ENCODE assay signal across 24 cellular contexts in genomic region chr4:119132306-119132705, GRCh38. TPM values are rescaled to one million over a fixed set of nuclear protein-coding genes. Genes with fewer than 3 reads are reported as not detected.
A peak's percentile ranks its signal among the peaks of the same experiment; 100 is the strongest.
DNase-seq lines count a peak whose midpoint lies in the region; ATAC-seq and TF ChIP-seq lines count a peak whose summit lies in the region.
"Had no signal": no experiment of that assay in that cellular context is flagged by ENCODE, and none has a peak within 500 bp of the region (broad histone marks: within the 10 kb centered on the region; RNA-seq: fewer than 3 reads in every experiment).

No MANE protein-coding gene starts in this region.

- H2BK5ac ChIP-seq in mesendoderm (ENCODE audit: low read length): no peak overlapping the region

- H2BK120ac ChIP-seq in mesendoderm (ENCODE audit: low read depth, low read length): no peak overlapping the region

- H4K20me1 ChIP-seq in hepatocyte (ENCODE audit: insufficient read depth, poor library complexity, severe bottlenecking): no peaks in the 10 kb centered on the region

- H3K4me1 ChIP-seq in heart left ventricle (peaks cover 0 to 47% (median 17%) of the 10 kb centered on the region in 12 donors), hepatocyte (ENCODE audit: insufficient read depth) (peaks cover 13% of the 10 kb centered on the region), thyroid gland (peaks cover 0 to 3% of the 10 kb centered on the region in 2 donors), upper lobe of right lung (peaks cover 5% of the 10 kb centered on the region), mesendoderm (ENCODE audit: control insufficient read depth, low read depth, low read length) (no peaks in the 10 kb centered on the region)
- H3K4me1 ChIP-seq: colonic mucosa, parathyroid adenoma, spleen had no signal

- H3K36me3 ChIP-seq in heart left ventricle (no peaks in the 10 kb centered on the region), hepatocyte (replicated peaks; ENCODE audit: insufficient read depth, low read depth) (no peaks in the 10 kb centered on the region), thyroid gland (no peaks in the 10 kb centered on the region), upper lobe of right lung (no peaks in the 10 kb centered on the region), mesendoderm (ENCODE audit: control insufficient read depth, insufficient read depth, low read length) (no peaks in the 10 kb centered on the region)
- H3K36me3 ChIP-seq: colonic mucosa, spleen had no signal

- H3K56ac ChIP-seq in mesendoderm (ENCODE audit: low read length): no peak overlapping the region

- intact Hi-C loops in heart left ventricle (cut with DNase I): loop anchor here in 4 of 10 donors (10.0 kb wide), 2 partner anchors 88 to 388 kb away; no protein-coding TSS in a partner anchor
- intact Hi-C loops in Right ventricle myocardium superior (cut with DNase I): loop anchor here (10.0 kb wide), 1 partner anchor 88 kb away; no protein-coding TSS in a partner anchor
- intact Hi-C loops in thyroid gland (cut with DNase I): no loop called here
- intact Hi-C loops in upper lobe of right lung (cut with DNase I): no loop called here

- DNase-seq in heart left ventricle (no peak), Right ventricle myocardium superior (no peak), cardiac fibroblast (ENCODE audit: low read depth in 2 of 2) (peak; percentile 46 to 71), hepatocyte (ENCODE audit: low spot score) (no peak), thyroid gland (no peak), upper lobe of right lung (no peak), mesendoderm (no peak)
- DNase-seq: activated CD4-positive, alpha-beta T cell treated with anti-CD3 and anti-CD28 coated beads, Interleukin-2, amount 50 U/mL, for 4 hours; activated naive CD4-positive, alpha-beta T cell treated with Interleukin-2 at 50 U/mL for 16 hours; C1 segment of cervical spinal cord; colonic mucosa; DMS 273 treated with DMSO at 0.1 percent for 48 hours; MV-4-11; naive B cell; NCI-H2029 treated with DMSO at 0.1 percent for 48 hours; SHP77; spleen; T-helper 1 cell had no signal

- 66 to 73% (median 70%) methylated on average over 5 of the region's 5 CpGs for WGBS in heart left ventricle, 4 donors
- whole genome bisulfite sequencing in hepatocyte (ENCODE audit: low lambda C conversion rate, missing lambda C conversion rate): 89% methylated on average over 5 of the region's 5 CpGs
- WGBS in thyroid gland, 2 donors: 74 to 79% methylated on average over 5 of the region's 5 CpGs
- WGBS in mesendoderm (ENCODE audit: extremely low coverage, insufficient coverage, low lambda C conversion rate): no CpG with 5 or more reads among the region's 5 CpGs

- no peak overlapping the region for H3K4ac ChIP-seq in mesendoderm (ENCODE audit: low read depth, low read length)

- ATAC-seq in heart left ventricle (peak in 1 of 4 donors; percentile 24), Right ventricle myocardium superior (ENCODE audit: poor library complexity) (no peak), upper lobe of right lung (no peak), GM19351 (IDR thresholded peaks at IDR 0.05; ENCODE audit: unreplicated experiment) (no peak)
- ATAC-seq: K562 had no signal

- no peaks in the 10 kb centered on the region for H3K79me2 ChIP-seq in hepatocyte
- no peaks in the 10 kb centered on the region for H3K79me2 ChIP-seq in mesendoderm (ENCODE audit: control insufficient read depth, insufficient read depth, low read length)
- H3K79me2 ChIP-seq: parathyroid adenoma had no signal

- no peak overlapping the region for H4K5ac ChIP-seq in mesendoderm (ENCODE audit: low read length)

- TF ChIP-seq CTCF in heart left ventricle (IDR thresholded peaks at IDR 0.05) (no peak), cardiac fibroblast (IDR thresholded peaks at IDR 0.05; ENCODE audit: low read depth, low read length) (no peak), hepatocyte (IDR thresholded peaks at IDR 0.05; ENCODE audit: poor library complexity) (no peak), thyroid gland (IDR thresholded peaks at IDR 0.05) (no peak), upper lobe of right lung (IDR thresholded peaks at IDR 0.05) (no peak)

- no peaks in the 10 kb centered on the region for H3K27me3 ChIP-seq in heart left ventricle
- H3K27me3 ChIP-seq in hepatocyte: no peaks in the 10 kb centered on the region
- H3K27me3 ChIP-seq in thyroid gland: no peaks in the 10 kb centered on the region
- no peaks in the 10 kb centered on the region for H3K27me3 ChIP-seq in upper lobe of right lung
- H3K27me3 ChIP-seq in mesendoderm (ENCODE audit: insufficient read depth, low read length, poor library complexity): no peaks in the 10 kb centered on the region
- H3K27me3 ChIP-seq: colonic mucosa, spleen had no signal

- H2BK15ac ChIP-seq in mesendoderm (replicated peaks; ENCODE audit: low read depth): no peak overlapping the region

- peak overlapping the region; percentile 11 for H2AFZ ChIP-seq in hepatocyte
- H2AFZ ChIP-seq: parathyroid adenoma had no signal

- no peaks in the 10 kb centered on the region for H3K9me2 ChIP-seq in hepatocyte (replicated peaks; ENCODE audit: insufficient read depth)

- H3K9ac ChIP-seq in mesendoderm (ENCODE audit: low read length): no peak overlapping the region
- H3K9ac ChIP-seq: parathyroid adenoma had no signal

- no peaks in the 10 kb centered on the region for H3K79me1 ChIP-seq in mesendoderm (ENCODE audit: low read length)

- H3K9me3 ChIP-seq in heart left ventricle: no peaks in the 10 kb centered on the region
- no peaks in the 10 kb centered on the region for H3K9me3 ChIP-seq in hepatocyte (ENCODE audit: low read depth)
- H3K9me3 ChIP-seq in thyroid gland: no peaks in the 10 kb centered on the region
- H3K9me3 ChIP-seq in upper lobe of right lung: no peaks in the 10 kb centered on the region
- H3K9me3 ChIP-seq: colonic mucosa, spleen had no signal

- no peak overlapping the region for H4K8ac ChIP-seq in mesendoderm (ENCODE audit: low read depth, low read length)

- H3K4me2 ChIP-seq in hepatocyte (no peak overlapping the region), mesendoderm (ENCODE audit: low read length) (no peak overlapping the region)

- H2AK5ac ChIP-seq in mesendoderm (ENCODE audit: low read length): no peak overlapping the region

- H3K4me3 ChIP-seq in heart left ventricle: no peak overlapping the region
- no peak overlapping the region for H3K4me3 ChIP-seq in cardiac fibroblast (replicated peaks in 1 of 2; ENCODE audit: low read depth in 2 of 2, low read length in 2 of 2)
- no peak overlapping the region for H3K4me3 ChIP-seq in hepatocyte
- no peak overlapping the region for H3K4me3 ChIP-seq in thyroid gland (replicated peaks in 1 of 3)
- H3K4me3 ChIP-seq in upper lobe of right lung: no peak overlapping the region
- no peak overlapping the region for H3K4me3 ChIP-seq in mesendoderm (ENCODE audit: low read length)
- H3K4me3 ChIP-seq: colonic mucosa, K562, lung, spleen had no signal

- no peak overlapping the region for H3K18ac ChIP-seq in mesendoderm (ENCODE audit: low read length)

- TF ChIP-seq POLR2A in heart left ventricle (IDR thresholded peaks at IDR 0.05) (no peak), thyroid gland (IDR thresholded peaks at IDR 0.05) (no peak)

- H3K27ac ChIP-seq in heart left ventricle (peak overlapping the region; percentile 8 to 98 (median 78)), hepatocyte (no peak overlapping the region), thyroid gland (peak overlapping the region in 2 of 3 donors; percentile 23 to 41), upper lobe of right lung (no peak overlapping the region), mesendoderm (ENCODE audit: low read depth, low read length) (no peak overlapping the region)
- H3K27ac ChIP-seq: colonic mucosa, parathyroid adenoma, spleen, VCaP had no signal

- H3K23ac ChIP-seq in mesendoderm (ENCODE audit: low read length): no peak overlapping the region

RNA-seq across cellular contexts. Expression of gene MYOZ2, which starts 3.3 kb away (rescaled TPM):
- total RNA-seq in heart left ventricle (1,000 to 10,000 TPM in 1 of 9 donors, 100 to 1,000 TPM in 8; 466 to 1,072 (median 885) TPM), Right ventricle myocardium superior (705 TPM), hepatocyte (0.10 and 0.16 TPM in 2 replicates), thyroid gland (not detected), upper lobe of right lung (0.23 TPM)
- polyA plus RNA-seq in heart left ventricle (100 to 1,000 TPM; 592 to 872 TPM), hepatocyte (0.13 TPM in 1 of 2 replicates, not detected in the other)
- polyA plus RNA-seq in mesendoderm (2013, experiment 1 of 2): not detected
- not detected for polyA plus RNA-seq in mesendoderm (2013, experiment 2 of 2)
- total RNA-seq: K562, NCI-H460 had no signal
- polyA plus RNA-seq: K562 had no signal

Comparison
In these comparisons a context has a peak if more than half of its experiments do, and no peak if none do; other contexts are left out.
1. DNase-seq: peak in cardiac fibroblast (2 of 2); none in heart left ventricle (0 of 5), Right ventricle myocardium superior (single experiment), hepatocyte (single experiment), thyroid gland (0 of 2), upper lobe of right lung (single experiment) and mesendoderm (single experiment).
2. H3K27ac ChIP-seq: peak in heart left ventricle (12 of 12) and thyroid gland (2 of 3); none in hepatocyte (single experiment), upper lobe of right lung (single experiment) and mesendoderm (single experiment).
3. RNA of gene MYOZ2, which starts 3.3 kb away (total RNA-seq): 466 to 1,072 TPM in heart left ventricle and 705 TPM in Right ventricle myocardium superior (single experiment); 0.23 TPM in upper lobe of right lung (single experiment), 0.10 to 0.16 TPM in hepatocyte and not detected in thyroid gland; every median in the first group is over 100 times any median in the second.